In the genomic region with DNA sequence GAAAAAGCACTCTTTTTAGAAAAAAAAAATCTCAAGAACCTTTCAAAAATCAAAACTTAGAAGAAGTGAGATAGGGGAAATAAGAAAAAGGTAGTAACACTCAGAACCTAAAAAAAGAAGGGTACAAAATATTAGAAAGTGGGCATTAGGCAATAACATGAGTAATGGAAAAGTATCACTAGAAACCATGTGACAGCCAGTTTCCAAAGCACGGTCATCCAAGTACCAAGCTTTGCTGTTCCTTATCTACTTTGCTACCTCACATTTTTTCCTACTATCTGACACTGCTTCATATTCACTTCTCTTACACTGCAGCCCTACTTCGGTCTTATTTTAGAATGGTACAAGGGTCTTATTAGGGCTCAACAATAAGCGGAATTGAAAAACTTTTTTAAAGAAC, we compare ENCODE assay signal across 1 cellular context.
TF ChIP-seq lines count a peak whose summit lies in the region.

No MANE protein-coding gene starts in this region.

TF ChIP-seq in K562, 482 proteins besides CTCF, POLR2A, EP300 and RAD21 (continued from another document):
- TF ChIP-seq, protein P1, sequence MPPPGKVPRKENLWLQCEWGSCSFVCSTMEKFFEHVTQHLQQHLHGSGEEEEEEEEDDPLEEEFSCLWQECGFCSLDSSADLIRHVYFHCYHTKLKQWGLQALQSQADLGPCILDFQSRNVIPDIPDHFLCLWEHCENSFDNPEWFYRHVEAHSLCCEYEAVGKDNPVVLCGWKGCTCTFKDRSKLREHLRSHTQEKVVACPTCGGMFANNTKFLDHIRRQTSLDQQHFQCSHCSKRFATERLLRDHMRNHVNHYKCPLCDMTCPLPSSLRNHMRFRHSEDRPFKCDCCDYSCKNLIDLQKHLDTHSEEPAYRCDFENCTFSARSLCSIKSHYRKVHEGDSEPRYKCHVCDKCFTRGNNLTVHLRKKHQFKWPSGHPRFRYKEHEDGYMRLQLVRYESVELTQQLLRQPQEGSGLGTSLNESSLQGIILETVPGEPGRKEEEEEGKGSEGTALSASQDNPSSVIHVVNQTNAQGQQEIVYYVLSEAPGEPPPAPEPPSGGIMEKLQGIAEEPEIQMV (tag; conservative IDR thresholded peaks at IDR 0.05; ENCODE audit: low read depth): no peak
- peak; percentile 38; the same call in 1 of the 2 replicates for TF ChIP-seq KLF6 (CRISPR knock-in tag; IDR thresholded peaks at IDR 0.05; ENCODE audit: borderline replicate concordance)
- TF ChIP-seq PKNOX1 (IDR thresholded peaks at IDR 0.05): 0 out of 2 replicates have a peak, but pooled peaks have one; percentile 20
- peak; percentile 5; the same call in 1 of the 2 replicates for TF ChIP-seq BHLHE40 (IDR thresholded peaks at IDR 0.05; ENCODE audit: low read length)
- no peak for TF ChIP-seq HLTF (IDR thresholded peaks at IDR 0.05)
- TF ChIP-seq CEBPB (tag; IDR thresholded peaks at IDR 0.05): peak; percentile 97
- peak; percentile 51; the same call in 1 of the 2 replicates for TF ChIP-seq POLR2H (tag; IDR thresholded peaks at IDR 0.05; ENCODE audit: low read depth)
- no peak for TF ChIP-seq KAT8 (IDR thresholded peaks at IDR 0.05; ENCODE audit: low read depth)
- no peak for TF ChIP-seq PCBP2 (IDR thresholded peaks at IDR 0.05; ENCODE audit: low read depth, low read length, poor library complexity, severe bottlenecking)
- TF ChIP-seq, protein P2, sequence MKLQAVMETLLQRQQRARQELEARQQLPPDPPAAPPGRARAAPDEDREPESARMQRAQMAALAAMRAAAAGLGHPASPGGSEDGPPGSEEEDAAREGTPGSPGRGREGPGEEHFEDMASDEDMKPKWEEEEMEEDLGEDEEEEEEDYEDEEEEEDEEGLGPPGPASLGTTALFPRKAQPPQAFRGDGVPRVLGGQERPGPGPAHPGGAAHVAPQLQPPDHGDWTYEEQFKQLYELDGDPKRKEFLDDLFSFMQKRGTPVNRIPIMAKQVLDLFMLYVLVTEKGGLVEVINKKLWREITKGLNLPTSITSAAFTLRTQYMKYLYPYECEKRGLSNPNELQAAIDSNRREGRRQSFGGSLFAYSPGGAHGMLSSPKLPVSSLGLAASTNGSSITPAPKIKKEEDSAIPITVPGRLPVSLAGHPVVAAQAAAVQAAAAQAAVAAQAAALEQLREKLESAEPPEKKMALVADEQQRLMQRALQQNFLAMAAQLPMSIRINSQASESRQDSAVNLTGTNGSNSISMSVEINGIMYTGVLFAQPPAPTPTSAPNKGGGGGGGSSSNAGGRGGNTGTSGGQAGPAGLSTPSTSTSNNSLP (IDR thresholded peaks at IDR 0.05; ENCODE audit: borderline replicate concordance, low read depth, low read length): 0 out of 2 replicates have a peak, but pooled peaks have one; percentile 31
- no peak for TF ChIP-seq GATA2 (CRISPR knock-in tag; IDR thresholded peaks at IDR 0.05)
- peak; percentile 23; the same call in 1 of the 2 replicates for TF ChIP-seq EP400 (IDR thresholded peaks at IDR 0.05)
- TF ChIP-seq ELF4 (CRISPR knock-in tag; IDR thresholded peaks at IDR 0.05): peak; percentile 42; the same call in 1 of the 2 replicates
- no peak for TF ChIP-seq ZNF280B (CRISPR knock-in tag; IDR thresholded peaks at IDR 0.05)
- TF ChIP-seq TRIM24 (IDR thresholded peaks at IDR 0.05): 0 out of 4 replicates have a peak, but pooled peaks of 1 of the 2 experiments have one; percentile 29
- 0 out of 2 replicates have a peak, but pooled peaks have one; percentile 18 for TF ChIP-seq ZBTB12 (CRISPR knock-in tag; IDR thresholded peaks at IDR 0.05)
- no peak for TF ChIP-seq NFIX (CRISPR knock-in tag; IDR thresholded peaks at IDR 0.05; ENCODE audit: low read depth)
- TF ChIP-seq FOSL1 (tag; conservative IDR thresholded peaks at IDR 0.05): peak; percentile 80
- TF ChIP-seq MEIS2 (IDR thresholded peaks at IDR 0.05; ENCODE audit: partially characterized antibody): peak; percentile 33
- peak; percentile 90 for TF ChIP-seq FOXJ2 (tag; IDR thresholded peaks at IDR 0.05)
- no peak for TF ChIP-seq CXXC5 (CRISPR knock-in tag; IDR thresholded peaks at IDR 0.05)
- no peak for TF ChIP-seq CEBPG (CRISPR knock-in tag; IDR thresholded peaks at IDR 0.05)
- TF ChIP-seq CEBPG (tag; conservative IDR thresholded peaks at IDR 0.05 in 1 of 2, IDR thresholded peaks at IDR 0.05 in 1 of 2): peak; percentile 82 to 97
- peak; percentile 54 for TF ChIP-seq DACH1 (IDR thresholded peaks at IDR 0.05; ENCODE audit: partially characterized antibody)
- no peak for TF ChIP-seq CLOCK (CRISPR knock-in tag; IDR thresholded peaks at IDR 0.05; ENCODE audit: borderline replicate concordance)
- TF ChIP-seq CHD4 (IDR thresholded peaks at IDR 0.05; ENCODE audit: insufficient read depth, insufficient replicate concordance, low read depth, low read length, poor library complexity, severe bottlenecking): no peak
- TF ChIP-seq JUND (IDR thresholded peaks at IDR 0.05; ENCODE audit: borderline replicate concordance, low read depth, low read length): peak; percentile 57; the same call in 1 of the 2 replicates
- peak; percentile 73; the same call in 2 of the 3 replicates for TF ChIP-seq JUND (tag; IDR thresholded peaks at IDR 0.05; ENCODE audit: borderline replicate concordance, low read depth, low read length)
- no peak for TF ChIP-seq FUS (optimal IDR thresholded peaks at IDR 0.05; ENCODE audit: low read depth, low read length)
- TF ChIP-seq EHMT2 (IDR thresholded peaks at IDR 0.05): no peak
- TF ChIP-seq NFE2 (IDR thresholded peaks at IDR 0.05; ENCODE audit: low read depth): peak; percentile 22; the same call in 1 of the 2 replicates
- TF ChIP-seq ZBTB9 (CRISPR knock-in tag; IDR thresholded peaks at IDR 0.05): 0 out of 2 replicates have a peak, but pooled peaks have one; percentile 29
- peak in 1 of 2 experiments; percentile 23; a peak in 1 of 4 replicates for TF ChIP-seq MNT (conservative IDR thresholded peaks at IDR 0.05)
- TF ChIP-seq ELK3 (CRISPR knock-in tag; IDR thresholded peaks at IDR 0.05): no peak
- 0 out of 2 replicates have a peak, but pooled peaks have one; percentile 14 for TF ChIP-seq MYC (IDR thresholded peaks at IDR 0.05; ENCODE audit: low read depth, low read length)
- no peak for TF ChIP-seq MYC (CRISPR knock-in tag; IDR thresholded peaks at IDR 0.05; ENCODE audit: borderline replicate concordance, low read depth)
- TF ChIP-seq MAFK (IDR thresholded peaks at IDR 0.05; ENCODE audit: low read length): peak; percentile 32; the same call in 1 of the 2 replicates
- TF ChIP-seq ZNF263 (CRISPR knock-in tag; IDR thresholded peaks at IDR 0.05; ENCODE audit: borderline replicate concordance): no peak
